In genomic region chr14:74886001-74886400, GRCh38 we compare ENCODE assay signal across 1 cellular context.
TF ChIP-seq lines count a peak whose summit lies in the region.

No MANE protein-coding gene starts in this region.

TF ChIP-seq in H1, 55 proteins besides CTCF, POLR2A, EP300 and RAD21 (continued from another document):
- TF ChIP-seq HDAC6 (IDR thresholded peaks at IDR 0.05; ENCODE audit: low read depth, low read length) (no peak), KDM4A (IDR thresholded peaks at IDR 0.05; ENCODE audit: low read depth, low read length, severe bottlenecking) (no peak), EZH2 (IDR thresholded peaks at IDR 0.05; ENCODE audit: low read depth, low read length, severe bottlenecking) (no peak), PHF8 (conservative IDR thresholded peaks at IDR 0.05; ENCODE audit: low read depth, low read length) (no peak)
